In genomic region chr17:81323083-81323369, GRCh38 we compare ENCODE assay signal across 18 cellular contexts. TPM values are rescaled to one million over a fixed set of nuclear protein-coding genes. Genes with fewer than 3 reads are reported as not detected.
DNase-seq lines count a peak whose midpoint lies in the region; ATAC-seq and TF ChIP-seq lines count a peak whose summit lies in the region.
"Had no signal": no experiment of that assay in that cellular context is flagged by ENCODE, and none has a peak within 500 bp of the region (broad histone marks: within the 10 kb centered on the region; RNA-seq: fewer than 3 reads in every experiment).

No MANE protein-coding gene starts in this region.

- TF ChIP-seq CTCF in RWPE2 (IDR thresholded peaks at IDR 0.05; ENCODE audit: poor library complexity, severe bottlenecking): peak; percentile 12
- no peak for TF ChIP-seq CTCF in right lobe of liver (IDR thresholded peaks at IDR 0.05)

- no peak overlapping the region for H3K27ac Mint-ChIP-seq in activated CD8-positive, alpha-beta memory T cell treated with anti-CD3 and anti-CD28 coated beads, Interleukin-2, amount 10 ng/mL, durations not matched to agents 7 days and 5 days
- H3K27ac Mint-ChIP-seq: CD4-positive, alpha-beta memory T cell; HFFc6 had no signal

- no peak overlapping the region for H3K4me3 Mint-ChIP-seq in activated CD8-positive, alpha-beta memory T cell treated with anti-CD3 and anti-CD28 coated beads, Interleukin-2, amount 10 ng/mL, durations not matched to agents 7 days and 5 days
- H3K4me3 Mint-ChIP-seq: CD4-positive, alpha-beta memory T cell; HFFc6 had no signal

- no peaks in the 10 kb centered on the region for H3K27me3 Mint-ChIP-seq in activated CD8-positive, alpha-beta memory T cell treated with anti-CD3 and anti-CD28 coated beads, Interleukin-2, amount 10 ng/mL, durations not matched to agents 7 days and 5 days

- intact Hi-C loops in right lobe of liver (cut with DNase I): no loop called here

- H3K27me3 ChIP-seq in RWPE2 (ENCODE audit: insufficient read depth, poor library complexity, severe bottlenecking): no peaks in the 10 kb centered on the region
- H3K27me3 ChIP-seq in right lobe of liver: no peaks in the 10 kb centered on the region

- TF ChIP-seq POLR2A in right lobe of liver (IDR thresholded peaks at IDR 0.05): no peak

- H3K36me3 Mint-ChIP-seq in activated CD8-positive, alpha-beta memory T cell treated with anti-CD3 and anti-CD28 coated beads, Interleukin-2, amount 10 ng/mL, durations not matched to agents 7 days and 5 days: no peaks in the 10 kb centered on the region
- H3K36me3 Mint-ChIP-seq: CD4-positive, alpha-beta memory T cell had no signal

- WGBS in right lobe of liver (ENCODE audit: insufficient coverage, low coverage, low lambda C conversion rate, missing lambda C conversion rate): 100% methylated on average over 2 of the region's 10 CpGs

- no peak overlapping the region for H3K27ac ChIP-seq in RWPE2 (ENCODE audit: poor library complexity, severe bottlenecking)
- H3K27ac ChIP-seq in right lobe of liver: peak overlapping the region in 2 of 3 donors; percentile 58 to 75
- H3K27ac ChIP-seq: GM23248, PC-9, SK-N-MC had no signal

- CTCF ChIA-PET in activated CD8-positive, alpha-beta memory T cell treated with anti-CD3 and anti-CD28 coated beads, Interleukin-2, amount 10 ng/mL, durations not matched to agents 7 days and 5 days (lab: Charles Lee): interaction anchor here (0.7 to 1.7 kb wide), 6 partner anchors 9 to 162 kb away, joined by 3 to 4 read pairs (median 3); no protein-coding TSS in a partner anchor

- no peaks in the 10 kb centered on the region for H3K4me1 Mint-ChIP-seq in activated CD8-positive, alpha-beta memory T cell treated with anti-CD3 and anti-CD28 coated beads, Interleukin-2, amount 10 ng/mL, durations not matched to agents 7 days and 5 days
- H3K4me1 Mint-ChIP-seq: CD4-positive, alpha-beta memory T cell had no signal

- H3K4me3 ChIP-seq in RWPE2 (ENCODE audit: severe bottlenecking): no peak overlapping the region
- H3K4me3 ChIP-seq in right lobe of liver: no peak overlapping the region
- H3K4me3 ChIP-seq: GM23248, PC-9, SK-N-MC had no signal

- H3K4me1 ChIP-seq in RWPE2 (ENCODE audit: insufficient read depth, poor library complexity, severe bottlenecking) (peaks cover 3% of the 10 kb centered on the region), right lobe of liver (peaks cover 0 to 42% (median 21%) of the 10 kb centered on the region in 4 donors)

- H3K9me3 Mint-ChIP-seq in activated CD8-positive, alpha-beta memory T cell treated with anti-CD3 and anti-CD28 coated beads, Interleukin-2, amount 10 ng/mL, durations not matched to agents 7 days and 5 days (ENCODE audit: low read depth): no peaks in the 10 kb centered on the region
- H3K9me3 Mint-ChIP-seq: CD4-positive, alpha-beta memory T cell; HFFc6 had no signal

- H3K36me3 ChIP-seq in RWPE2 (ENCODE audit: low read depth): no peaks in the 10 kb centered on the region
- H3K36me3 ChIP-seq in right lobe of liver: no peaks in the 10 kb centered on the region

- H3K9me3 ChIP-seq in RWPE2 (ENCODE audit: severe bottlenecking): no peaks in the 10 kb centered on the region
- no peaks in the 10 kb centered on the region for H3K9me3 ChIP-seq in right lobe of liver

- ATAC-seq in activated CD8-positive, alpha-beta memory T cell treated with anti-CD3 and anti-CD28 coated beads, Interleukin-2, amount 10 ng/mL, durations not matched to agents 7 days and 5 days: peak; percentile 20
- ATAC-seq in RWPE2 (ENCODE audit: low read depth): no peak
- ATAC-seq in right lobe of liver: peak in 2 of 4 donors; percentile 1 to 9
- ATAC-seq in HG02678 (IDR thresholded peaks at IDR 0.05; ENCODE audit: unreplicated experiment): no peak
- ATAC-seq in GM19351 (IDR thresholded peaks at IDR 0.05; ENCODE audit: unreplicated experiment): no peak

- no peak for DNase-seq in activated CD8-positive, alpha-beta memory T cell treated with anti-CD3 and anti-CD28 coated beads, Interleukin-2, amount 10 ng/mL, durations not matched to agents 7 days and 5 days
- no peak for DNase-seq in activated CD8-positive, alpha-beta memory T cell treated with anti-CD3 and anti-CD28 coated beads, Interleukin-2, amount 50 U/mL, for 4 hours
- DNase-seq in RWPE2 (ENCODE audit: low spot score): no peak
- DNase-seq in right lobe of liver: no peak
- no peak for DNase-seq in NCI-H1092 (lab: John Stamatoyannopoulos, UW)
- DNase-seq: C1 segment of cervical spinal cord, COR-L47, HFFc6, NCI-H1092 treated with DMSO at 0.1 percent for 48 hours, NCI-H1436 treated with DMSO at 0.1 percent for 48 hours, NCI-H2107, NCI-H748 treated with DMSO at 0.1 percent for 48 hours had no signal

RNA-seq across cellular contexts. Expression of gene SLC38A10, which starts 27.9 kb away (rescaled TPM):
- total RNA-seq in activated CD8-positive, alpha-beta memory T cell treated with anti-CD3 and anti-CD28 coated beads, Interleukin-2, amount 10 ng/mL, durations not matched to agents 7 days and 5 days: 10 to 100 TPM; 81.7 to 88.7 TPM
- 100 to 1,000 TPM in 1 of 6 experiments, 10 to 100 TPM in 5; 60.9 to 104 (median 86.1) TPM for total RNA-seq in right lobe of liver
